ENCODE assay signal across 8 cellular contexts in the genomic region with DNA sequence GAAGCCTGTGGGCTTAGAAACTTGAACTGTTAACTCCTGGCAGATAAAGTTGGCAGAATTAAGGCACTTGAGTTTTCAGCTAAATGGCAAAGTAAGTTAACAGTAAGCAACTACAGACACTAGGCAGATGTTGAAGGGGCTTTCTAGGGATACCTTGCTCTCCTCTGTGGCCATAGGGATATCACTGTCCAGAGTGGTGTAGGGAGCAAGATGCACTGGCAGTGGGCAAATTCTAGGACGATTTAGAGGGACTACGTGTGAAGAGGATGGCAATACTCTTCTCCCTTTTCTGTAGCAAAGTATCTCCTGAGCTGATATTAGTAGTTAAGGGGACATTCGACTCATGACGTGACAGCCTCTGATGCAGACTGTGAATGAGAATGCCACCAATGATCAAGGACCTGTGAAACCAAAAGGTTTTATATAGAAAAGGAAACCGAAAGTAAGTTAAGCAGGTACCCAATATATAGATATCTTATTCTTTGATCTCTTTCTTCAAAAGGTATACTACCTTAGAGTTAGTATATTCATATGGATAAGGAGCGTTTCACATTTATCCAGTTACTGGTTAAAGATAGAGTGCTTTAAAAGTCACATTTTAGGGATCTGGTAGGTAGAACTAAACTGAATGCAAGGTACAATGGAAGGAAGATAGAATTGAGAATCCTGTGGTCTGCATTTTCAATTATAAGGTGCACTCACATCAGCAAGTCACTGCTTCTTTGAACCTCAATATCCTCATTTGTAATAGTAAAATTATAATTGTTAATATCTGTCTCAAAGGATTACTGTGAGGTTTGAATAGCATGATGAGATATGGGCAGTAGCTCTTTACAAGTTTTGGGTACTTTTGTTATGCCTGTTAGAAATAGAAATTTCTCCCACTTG.
DNase-seq lines count a peak whose midpoint lies in the region; ATAC-seq and TF ChIP-seq lines count a peak whose summit lies in the region.

No MANE protein-coding gene starts in this region.

- H3K9ac ChIP-seq in endodermal cell (ENCODE audit: extremely low read depth, low read length, poor library complexity, severe bottlenecking), result no peak overlapping the region

- no peaks in the 10 kb centered on the region for H3K4me1 ChIP-seq in endodermal cell (ENCODE audit: control insufficient read depth, insufficient read depth, low read length)

- no peak for TF ChIP-seq CTCF in endodermal cell (conservative IDR thresholded peaks at IDR 0.05)

- ATAC-seq in GM19351 (IDR thresholded peaks at IDR 0.05; ENCODE audit: unreplicated experiment) (peak; percentile 82), HG03103 (IDR thresholded peaks at IDR 0.05; ENCODE audit: low read depth, unreplicated experiment) (peak; percentile 90)
- ATAC-seq in stimulated activated naive CD8-positive, alpha-beta T cell treated with anti-CD3 and anti-CD28 coated beads, Interleukin-15, Interleukin-2, amounts not matched to agents 100 U/mL and 50 U/mL, for 24 hours, result no peak

- H3K36me3 Mint-ChIP-seq in endodermal cell (ENCODE audit: low read depth), result no peaks in the 10 kb centered on the region

- no peaks in the 10 kb centered on the region for H3K9me3 ChIP-seq in endodermal cell (ENCODE audit: control insufficient read depth, low read length)

- H3K27ac ChIP-seq in endodermal cell (ENCODE audit: low read depth, low read length), result no peak overlapping the region

- no peaks in the 10 kb centered on the region for H3K27me3 ChIP-seq in endodermal cell (ENCODE audit: control insufficient read depth, insufficient read depth, low read length, poor library complexity, severe bottlenecking)

- H3K4me3 ChIP-seq in endodermal cell (ENCODE audit: low read length), result no peak overlapping the region

- H3K27ac Mint-ChIP-seq in endodermal cell, result no peak overlapping the region

- no peak overlapping the region for H3K4me3 Mint-ChIP-seq in endodermal cell

- 89 to 100% methylated on average over 1 to 5 of the region's 6 CpGs for WGBS in endodermal cell (ENCODE audit: insufficient coverage in 1 of 2, insufficient read length in 1 of 2), 2 experiments

- no peaks in the 10 kb centered on the region for H3K36me3 ChIP-seq in endodermal cell (ENCODE audit: control insufficient read depth, insufficient read depth, low read length)

- peaks cover 7% of the 10 kb centered on the region for H3K4me1 Mint-ChIP-seq in endodermal cell

- H3K27me3 Mint-ChIP-seq in endodermal cell (ENCODE audit: insufficient read depth), result no peaks in the 10 kb centered on the region

- peak; percentile 34 for DNase-seq in DMS79 (lab: John Stamatoyannopoulos, UW)
- DNase-seq in RPMI8226, result peak; percentile 65
- no peak for DNase-seq in stimulated activated naive CD8-positive, alpha-beta T cell treated with anti-CD3 and anti-CD28 coated beads, Interleukin-15, Interleukin-2, amounts not matched to agents 100 U/mL and 50 U/mL, for 24 hours
- DNase-seq in cortex of kidney (lab: John Stamatoyannopoulos, UW), result no peak
- no peak for DNase-seq in endodermal cell
- no peak for DNase-seq in hepatic stellate cell (ENCODE audit: low spot score)

- no peaks in the 10 kb centered on the region for H3K9me3 Mint-ChIP-seq in endodermal cell

Comparison
In these comparisons a context has a peak if more than half of its experiments do, and no peak if none do; other contexts are left out.
1. DNase-seq: peak in DMS79 (single experiment) and RPMI8226 (single experiment); none in stimulated activated naive CD8-positive, alpha-beta T cell treated with anti-CD3 and anti-CD28 coated beads, Interleukin-15, Interleukin-2, amounts not matched to agents 100 U/mL and 50 U/mL, for 24 hours (single experiment), cortex of kidney (single experiment), endodermal cell (single experiment) and hepatic stellate cell (single experiment).